In genomic region chr10:47137311-47137851, GRCh38 we compare ENCODE assay signal across 13 cellular contexts.
A peak's percentile ranks its signal among the peaks of the same experiment; 100 is the strongest.
DNase-seq lines count a peak whose midpoint lies in the region; ATAC-seq, FAIRE-seq and TF ChIP-seq lines count a peak whose summit lies in the region.
"Had no signal": no experiment of that assay in that cellular context is flagged by ENCODE, and none has a peak within 500 bp of the region (broad histone marks: within the 10 kb centered on the region; RNA-seq: fewer than 3 reads in every experiment).

No MANE protein-coding gene starts in this region.

- peak; percentile 98 for DNase-seq in ELR (ENCODE audit: low read depth)
- peak; percentile 57 for DNase-seq in RCC 7860 (ENCODE audit: low spot score)
- DNase-seq in endothelial cell (ENCODE audit: low spot score) = no peak
- peak; percentile 80 for DNase-seq in osteoblast (ENCODE audit: insufficient read length, low spot score, missing footprints)
- DNase-seq in activated T-helper 1 cell treated with anti-CD3 and anti-CD28 coated beads, Interleukin-12 subunit alpha, Interleukin-12 subunit beta, Interleukin-2, Interleukin-4 antibody, amounts not matched to agents 30 ng/mL and 10 ng/mL and 1 ng/mL, durations not matched to agents 14 hours and 24 hours and 36 hours (ENCODE audit: low spot score) = no peak
- no peak for DNase-seq in cerebellar nuclear complex (lab: John Stamatoyannopoulos, UW)
- DNase-seq: activated T-cell treated with anti-CD3 and anti-CD28 coated beads, Interleukin-2, amount 50 U/mL, for 1 hour; COR-L47; NCI-H187 treated with DMSO at 0.1 percent for 48 hours; small intestine had no signal

- H4K20me1 ChIP-seq in osteoblast (ENCODE audit: insufficient read depth, low read length) = no peaks in the 10 kb centered on the region

- no peaks in the 10 kb centered on the region for H3K36me3 Mint-ChIP-seq in endothelial cell (ENCODE audit: low read depth, unreplicated experiment)
- H3K36me3 Mint-ChIP-seq in activated T-helper 1 cell treated with anti-CD3 and anti-CD28 coated beads, Interleukin-12 subunit alpha, Interleukin-12 subunit beta, Interleukin-2, Interleukin-4 antibody, amounts not matched to agents 30 ng/mL and 10 ng/mL and 1 ng/mL, durations not matched to agents 14 hours and 24 hours and 36 hours (ENCODE audit: low read depth) = no peaks in the 10 kb centered on the region

- peak overlapping the region; percentile 44 for H3K4me3 ChIP-seq in osteoblast (ENCODE audit: insufficient read depth, low read length)

- H3K9me3 Mint-ChIP-seq in endothelial cell (ENCODE audit: unreplicated experiment) = no peaks in the 10 kb centered on the region
- no peaks in the 10 kb centered on the region for H3K9me3 Mint-ChIP-seq in activated T-helper 1 cell treated with anti-CD3 and anti-CD28 coated beads, Interleukin-12 subunit alpha, Interleukin-12 subunit beta, Interleukin-2, Interleukin-4 antibody, amounts not matched to agents 30 ng/mL and 10 ng/mL and 1 ng/mL, durations not matched to agents 14 hours and 24 hours and 36 hours

- ATAC-seq in HG03108 (IDR thresholded peaks at IDR 0.05; ENCODE audit: unreplicated experiment) = no peak
- ATAC-seq in GM18909 (IDR thresholded peaks at IDR 0.05; ENCODE audit: poor library complexity, unreplicated experiment) = no peak

- no peak for FAIRE-seq in RCC 7860 (lab: Jason Lieb, UNC)
- FAIRE-seq: small intestine had no signal

- H3K27ac Mint-ChIP-seq in endothelial cell (ENCODE audit: unreplicated experiment) = peak overlapping the region; percentile 57
- H3K27ac Mint-ChIP-seq in activated T-helper 1 cell treated with anti-CD3 and anti-CD28 coated beads, Interleukin-12 subunit alpha, Interleukin-12 subunit beta, Interleukin-2, Interleukin-4 antibody, amounts not matched to agents 30 ng/mL and 10 ng/mL and 1 ng/mL, durations not matched to agents 14 hours and 24 hours and 36 hours = no peak overlapping the region

- H2AFZ ChIP-seq in osteoblast (ENCODE audit: low read length) = peak overlapping the region; percentile 67

- H3K27me3 Mint-ChIP-seq in endothelial cell (ENCODE audit: unreplicated experiment) = peaks cover 8% of the 10 kb centered on the region
- peaks cover 2% of the 10 kb centered on the region for H3K27me3 Mint-ChIP-seq in activated T-helper 1 cell treated with anti-CD3 and anti-CD28 coated beads, Interleukin-12 subunit alpha, Interleukin-12 subunit beta, Interleukin-2, Interleukin-4 antibody, amounts not matched to agents 30 ng/mL and 10 ng/mL and 1 ng/mL, durations not matched to agents 14 hours and 24 hours and 36 hours (ENCODE audit: insufficient read depth)

- no peak overlapping the region for H3K4me3 Mint-ChIP-seq in endothelial cell (ENCODE audit: unreplicated experiment)
- H3K4me3 Mint-ChIP-seq in activated T-helper 1 cell treated with anti-CD3 and anti-CD28 coated beads, Interleukin-12 subunit alpha, Interleukin-12 subunit beta, Interleukin-2, Interleukin-4 antibody, amounts not matched to agents 30 ng/mL and 10 ng/mL and 1 ng/mL, durations not matched to agents 14 hours and 24 hours and 36 hours = no peak overlapping the region

- peak overlapping the region; percentile 71 for H3K4me2 ChIP-seq in osteoblast (ENCODE audit: insufficient read depth, low read length)
- H3K4me2 ChIP-seq: KMS-11 had no signal

- H3K27ac ChIP-seq in osteoblast (ENCODE audit: low read depth, low read length) = peak overlapping the region; percentile 89
- H3K27ac ChIP-seq: KMS-11 had no signal

- TF ChIP-seq CTCF in endothelial cell (IDR thresholded peaks at IDR 0.05; ENCODE audit: unreplicated experiment) (no peak), osteoblast (IDR thresholded peaks at IDR 0.05; ENCODE audit: extremely low read depth, low read depth, low read length) (no peak)

- no peaks in the 10 kb centered on the region for H3K27me3 ChIP-seq in osteoblast (ENCODE audit: insufficient read depth, low read length)

- no peaks in the 10 kb centered on the region for H3K36me3 ChIP-seq in osteoblast (ENCODE audit: insufficient read depth, low read length)

- no peaks in the 10 kb centered on the region for H3K9me3 ChIP-seq in osteoblast (ENCODE audit: low read depth, low read length)

- H3K4me1 Mint-ChIP-seq in endothelial cell (ENCODE audit: unreplicated experiment) = no peaks in the 10 kb centered on the region
- H3K4me1 Mint-ChIP-seq in activated T-helper 1 cell treated with anti-CD3 and anti-CD28 coated beads, Interleukin-12 subunit alpha, Interleukin-12 subunit beta, Interleukin-2, Interleukin-4 antibody, amounts not matched to agents 30 ng/mL and 10 ng/mL and 1 ng/mL, durations not matched to agents 14 hours and 24 hours and 36 hours (ENCODE audit: low read depth) = no peaks in the 10 kb centered on the region

- H3K79me2 ChIP-seq in osteoblast (ENCODE audit: insufficient read depth, low read length) = no peaks in the 10 kb centered on the region

- H3K4me1 ChIP-seq in osteoblast (ENCODE audit: insufficient read depth, low read length) = peaks cover 26% of the 10 kb centered on the region

- intact Hi-C loops in activated T-helper 1 cell treated with anti-CD3 and anti-CD28 coated beads, Interleukin-12 subunit alpha, Interleukin-12 subunit beta, Interleukin-2, Interleukin-4 antibody, amounts not matched to agents 30 ng/mL and 10 ng/mL and 1 ng/mL, durations not matched to agents 14 hours and 24 hours and 36 hours (cut with micrococcal nuclease) = no loop called here

Comparison
In these comparisons a context has a peak if more than half of its experiments do, and no peak if none do; other contexts are left out.
1. DNase-seq: peak in ELR (single experiment), RCC 7860 (single experiment) and osteoblast (single experiment); none in endothelial cell (single experiment), activated T-helper 1 cell treated with anti-CD3 and anti-CD28 coated beads, Interleukin-12 subunit alpha, Interleukin-12 subunit beta, Interleukin-2, Interleukin-4 antibody, amounts not matched to agents 30 ng/mL and 10 ng/mL and 1 ng/mL, durations not matched to agents 14 hours and 24 hours and 36 hours (single experiment) and cerebellar nuclear complex (0 of 2).